Comparison of ENCODE assay signal across 14 cellular contexts in genomic region chr6:35970181-35970580, GRCh38. TPM values are rescaled to one million over a fixed set of nuclear protein-coding genes. Genes with fewer than 3 reads are reported as not detected.
DNase-seq lines count a peak whose midpoint lies in the region; ATAC-seq and TF ChIP-seq lines count a peak whose summit lies in the region.
"Had no signal": no experiment of that assay in that cellular context is flagged by ENCODE, and none has a peak within 500 bp of the region (broad histone marks: within the 10 kb centered on the region; RNA-seq: fewer than 3 reads in every experiment).

No MANE protein-coding gene starts in this region.

- H3K9me3 ChIP-seq in PC-3 (ENCODE audit: low read length) (no peaks in the 10 kb centered on the region), tibial nerve (no peaks in the 10 kb centered on the region)

- DNase-seq in EH (ENCODE audit: low read depth) (peak; percentile 23), PC-3 (peak; percentile 75), epithelial cell of esophagus (ENCODE audit: low read depth) (peak; percentile 77), non-pigmented ciliary epithelial cell (ENCODE audit: low read depth) (peak; percentile 22), cortex of kidney (lab: John Stamatoyannopoulos, UW) (no peak), DMS153 treated with DMSO at 0.1 percent for 48 hours (lab: John Stamatoyannopoulos, UW; ENCODE audit: unreplicated experiment) (no peak), tibial nerve (ENCODE audit: low spot score in 2 of 2) (no peak)
- DNase-seq: activated CD8-positive, alpha-beta memory T cell treated with anti-CD3 and anti-CD28 coated beads, Interleukin-2, amount 50 U/mL, for 48 hours; CD4-positive, alpha-beta T cell; left cardiac atrium had no signal

- TF ChIP-seq POLR2A in tibial nerve (IDR thresholded peaks at IDR 0.05), result no peak

- H4K20me1 ChIP-seq in PC-3 (ENCODE audit: low read length), result no peaks in the 10 kb centered on the region

- no peak overlapping the region for H3K4me3 ChIP-seq in PC-3 (ENCODE audit: low read length)
- H3K4me3 ChIP-seq in epithelial cell of esophagus (ENCODE audit: low read length), result no peak overlapping the region
- no peak overlapping the region for H3K4me3 ChIP-seq in tibial nerve
- H3K4me3 ChIP-seq: coronary artery had no signal

- H3K4me1 ChIP-seq in PC-3 (ENCODE audit: insufficient read depth, low read length), result peaks cover 29% of the 10 kb centered on the region
- H3K4me1 ChIP-seq in tibial nerve, result peaks cover 0 to 7% (median 5%) of the 10 kb centered on the region in 4 donors

- BruUV-seq in PC-3 (replicated peaks; lab: Mats Ljungman, UMichigan), result no TSS peak

- H3K36me3 ChIP-seq in PC-3 (ENCODE audit: low read depth, low read length), result no peaks in the 10 kb centered on the region
- no peaks in the 10 kb centered on the region for H3K36me3 ChIP-seq in tibial nerve

- TF ChIP-seq CTCF in PC-3 (conservative IDR thresholded peaks at IDR 0.05; ENCODE audit: low read depth, low read length) (no peak), epithelial cell of esophagus (IDR thresholded peaks at IDR 0.05; ENCODE audit: insufficient read depth, low read depth, low read length, missing control alignments) (no peak), tibial nerve (IDR thresholded peaks at IDR 0.05) (no peak)

- CTCF ChIA-PET in PC-3 (lab: Charles Lee), result interaction anchor here (0.6 kb wide), 1 partner anchor 346 kb away, joined by 3 read pairs; no protein-coding TSS in a partner anchor

- peak overlapping the region; percentile 13; the same call in 1 of the 2 replicates for H3K4me2 ChIP-seq in PC-3 (ENCODE audit: low read length)
- H3K4me2 ChIP-seq: KMS-11 had no signal

- peak overlapping the region; percentile 60 for H3K27ac ChIP-seq in PC-3 (ENCODE audit: low read length)
- no peak overlapping the region for H3K27ac ChIP-seq in tibial nerve
- H3K27ac ChIP-seq: coronary artery, KMS-11 had no signal

- 0 out of 2 replicates have a peak overlapping the region, but pooled peaks have one; percentile 7 for H3K9ac ChIP-seq in PC-3 (ENCODE audit: low read length)
- H3K9ac ChIP-seq: KMS-11 had no signal

- no peaks in the 10 kb centered on the region for H3K79me2 ChIP-seq in PC-3 (ENCODE audit: low read length)

- POLR2A ChIA-PET in PC-3 (lab: Charles Lee; ENCODE audit: unreplicated experiment), result no interaction called here

- H2AFZ ChIP-seq in PC-3 (ENCODE audit: low read length), result peak overlapping the region; percentile 39

- intact Hi-C loops in PC-3 (cut with micrococcal nuclease), result no loop called here

- TF ChIP-seq EP300 in tibial nerve (IDR thresholded peaks at IDR 0.05), result no peak

- ATAC-seq in PC-3, result peak; percentile 51; the same call in 1 of the 2 replicates
- no peak for ATAC-seq in HG03045 (IDR thresholded peaks at IDR 0.05; ENCODE audit: unreplicated experiment)
- ATAC-seq: left cardiac atrium, WTC11 had no signal

- 81 to 88% methylated on average over 4 of the region's 4 CpGs for WGBS in tibial nerve, 2 donors

- H3F3A ChIP-seq in PC-3 (ENCODE audit: low read length, unreplicated experiment), result no peaks in the 10 kb centered on the region

- H3K9me2 ChIP-seq in PC-3 (replicated peaks; ENCODE audit: low read length), result no peaks in the 10 kb centered on the region

- H3K27me3 ChIP-seq in PC-3 (ENCODE audit: low read length), result no peaks in the 10 kb centered on the region
- H3K27me3 ChIP-seq in tibial nerve, result no peaks in the 10 kb centered on the region

RNA-seq across cellular contexts. Expression of gene SRPK1, which starts 49.3 kb away (rescaled TPM):
- total RNA-seq in PC-3 (2014; rRNA removed) (95.2 and 100 TPM in 2 replicates), tibial nerve (10 to 100 TPM; 23.2 to 48.0 (median 40.2) TPM)

RNA-seq across cellular contexts. Expression of gene SLC26A8, which starts 54.3 kb away (rescaled TPM):
- not detected in 2 replicates for total RNA-seq in PC-3 (2014; rRNA removed)
- 1 to 10 TPM in 1 of 4 donors, under 1 TPM in 1, not detected in 2; 0.30 to 1.1 TPM for total RNA-seq in tibial nerve
- total RNA-seq: CD4-positive, alpha-beta T cell had no signal

RNA-seq across cellular contexts. Expression of gene MAPK14, which starts 57.4 kb away (rescaled TPM):
- total RNA-seq in PC-3 (2014; rRNA removed), result 53.7 and 56.8 TPM in 2 replicates
- 10 to 100 TPM; 73.5 to 88.1 (median 83.2) TPM for total RNA-seq in tibial nerve

Comparison
In these comparisons a context has a peak if more than half of its experiments do, and no peak if none do; other contexts are left out.
1. DNase-seq: peak in EH (single experiment), PC-3 (single experiment), epithelial cell of esophagus (single experiment) and non-pigmented ciliary epithelial cell (single experiment); none in cortex of kidney (single experiment), DMS153 treated with DMSO at 0.1 percent for 48 hours (single experiment) and tibial nerve (0 of 2).